ENCODE assay signal across 28 cellular contexts in genomic region chr15:77425104-77425503, GRCh38.
"Had no signal": no experiment of that assay in that cellular context is flagged by ENCODE, and none has a peak within 500 bp of the region (broad histone marks: within the 10 kb centered on the region; RNA-seq: fewer than 3 reads in every experiment).

No MANE protein-coding gene starts in this region.

- H3K9me3 Mint-ChIP-seq: activated naive CD4-positive, alpha-beta T cell treated with anti-CD3 and anti-CD28 coated beads, Interleukin-2, amount 50 U/mL, for 24 hours; activated T-helper 2 cell treated with anti-CD3 and anti-CD28 coated beads, Interferon-gamma antibody, Interleukin-2, Interleukin-4, amounts not matched to agents 10 μg/mL and 5 μg/mL and 100 μg/mL, durations not matched to agents 14 hours and 24 hours and 36 hours; mesothelial cell of epicardium; naive thymus-derived CD4-positive, alpha-beta T cell; neural progenitor cell; stimulated activated naive CD8-positive, alpha-beta T cell treated with anti-CD3 and anti-CD28 coated beads, Interleukin-15, Interleukin-2, amounts not matched to agents 100 ng/mL and 50 ng/mL, for 24 hours had no signal

- H3K36me3 ChIP-seq: neural progenitor cell, thoracic aorta, vagina had no signal

- H3K9ac ChIP-seq: neural progenitor cell, parathyroid adenoma had no signal

- H3K4me2 ChIP-seq: neural progenitor cell had no signal

- H3K27ac Mint-ChIP-seq: activated CD4-positive, alpha-beta T cell treated with anti-CD3 and anti-CD28 coated beads for 36 hours; activated CD8-positive, alpha-beta memory T cell treated with anti-CD3 and anti-CD28 coated beads, Interleukin-2, amount 10 ng/mL, durations not matched to agents 7 days and 5 days; activated CD8-positive, alpha-beta T cell treated with anti-CD3 and anti-CD28 coated beads, Interleukin-2, amount 10 ng/mL, durations not matched to agents 7 days and 5 days; activated naive CD4-positive, alpha-beta T cell treated with anti-CD3 and anti-CD28 coated beads, Interleukin-2, amount 50 U/mL, for 24 hours; activated T-helper 2 cell treated with anti-CD3 and anti-CD28 coated beads, Interferon-gamma antibody, Interleukin-2, Interleukin-4, amounts not matched to agents 10 μg/mL and 5 μg/mL and 100 μg/mL, durations not matched to agents 14 hours and 24 hours and 36 hours; mesothelial cell of epicardium; neural progenitor cell; stimulated activated naive CD8-positive, alpha-beta T cell treated with anti-CD3 and anti-CD28 coated beads, Interleukin-15, Interleukin-2, amounts not matched to agents 100 ng/mL and 50 ng/mL, for 24 hours had no signal

- H3K27ac ChIP-seq: neural progenitor cell, parathyroid adenoma, thoracic aorta, vagina had no signal

- H3K4me3 Mint-ChIP-seq: activated CD4-positive, alpha-beta T cell treated with anti-CD3 and anti-CD28 coated beads for 36 hours; activated CD8-positive, alpha-beta memory T cell treated with anti-CD3 and anti-CD28 coated beads, Interleukin-2, amount 10 ng/mL, durations not matched to agents 7 days and 5 days; activated CD8-positive, alpha-beta T cell treated with anti-CD3 and anti-CD28 coated beads, Interleukin-2, amount 10 ng/mL, durations not matched to agents 7 days and 5 days; activated naive CD4-positive, alpha-beta T cell treated with anti-CD3 and anti-CD28 coated beads, Interleukin-2, amount 50 U/mL, for 24 hours; mesothelial cell of epicardium; neural progenitor cell; stimulated activated naive CD8-positive, alpha-beta T cell treated with anti-CD3 and anti-CD28 coated beads, Interleukin-15, Interleukin-2, amounts not matched to agents 100 ng/mL and 50 ng/mL, for 24 hours had no signal

- DNase-seq: activated CD4-positive, alpha-beta T cell treated with anti-CD3 and anti-CD28 coated beads for 36 hours; activated CD4-positive, CD25-positive, alpha-beta regulatory T cell; activated CD8-positive, alpha-beta memory T cell treated with anti-CD3 and anti-CD28 coated beads, Interleukin-2, amount 10 ng/mL, durations not matched to agents 7 days and 5 days; activated CD8-positive, alpha-beta T cell treated with anti-CD3 and anti-CD28 coated beads, Interleukin-2, amount 10 ng/mL, durations not matched to agents 7 days and 5 days; activated T-cell treated with anti-CD3 and anti-CD28 coated beads, Interleukin-2, amount 50 U/mL, for 48 hours; anterior cingulate cortex; dermis blood vessel endothelial cell; effector CD8-positive, alpha-beta T cell; head of caudate nucleus; hippocampal formation; left cardiac atrium; naive thymus-derived CD4-positive, alpha-beta T cell; occipital lobe; right cardiac atrium; stimulated activated CD4-positive, alpha-beta T cell treated with anti-CD3 and anti-CD28 coated beads, Interleukin-2, amount 100 ng/mL, for 48 hours; trophoblast cell had no signal

- H3K4me3 ChIP-seq: neural progenitor cell, thoracic aorta, vagina had no signal

- H3K27me3 Mint-ChIP-seq: activated CD4-positive, alpha-beta T cell treated with anti-CD3 and anti-CD28 coated beads for 36 hours; activated CD8-positive, alpha-beta memory T cell treated with anti-CD3 and anti-CD28 coated beads, Interleukin-2, amount 10 ng/mL, durations not matched to agents 7 days and 5 days; activated naive CD4-positive, alpha-beta T cell treated with anti-CD3 and anti-CD28 coated beads, Interleukin-2, amount 50 U/mL, for 24 hours; naive thymus-derived CD4-positive, alpha-beta T cell; stimulated activated naive CD8-positive, alpha-beta T cell treated with anti-CD3 and anti-CD28 coated beads, Interleukin-15, Interleukin-2, amounts not matched to agents 100 ng/mL and 50 ng/mL, for 24 hours had no signal

- ATAC-seq: activated CD4-positive, alpha-beta T cell treated with anti-CD3 and anti-CD28 coated beads for 36 hours; activated CD8-positive, alpha-beta memory T cell treated with anti-CD3 and anti-CD28 coated beads, Interleukin-2, amount 10 ng/mL, durations not matched to agents 7 days and 5 days; activated CD8-positive, alpha-beta T cell treated with anti-CD3 and anti-CD28 coated beads, Interleukin-2, amount 10 ng/mL, durations not matched to agents 7 days and 5 days; left cardiac atrium; naive thymus-derived CD4-positive, alpha-beta T cell; right cardiac atrium had no signal

- H3K27me3 ChIP-seq: neural progenitor cell, vagina had no signal

- H3K9me3 ChIP-seq: thoracic aorta, vagina had no signal

- FAIRE-seq: bronchial epithelial cell, colon, endometrium, keratinocyte had no signal

- H2AFZ ChIP-seq: neural progenitor cell, parathyroid adenoma had no signal
